ENCODE assay signal across 28 cellular contexts in genomic region chr17:60065136-60065535, GRCh38. TPM values are rescaled to one million over a fixed set of nuclear protein-coding genes. Genes with fewer than 3 reads are reported as not detected.
DNase-seq lines count a peak whose midpoint lies in the region; ATAC-seq, FAIRE-seq and TF ChIP-seq lines count a peak whose summit lies in the region.
"Had no signal": no experiment of that assay in that cellular context is flagged by ENCODE, and none has a peak within 500 bp of the region (broad histone marks: within the 10 kb centered on the region; RNA-seq: fewer than 3 reads in every experiment).

No MANE protein-coding gene starts in this region.

- DNase-seq in ELR (ENCODE audit: low read depth) (peak; percentile 95), LHCN-M2 (ENCODE audit: low read depth) (peak; percentile 26), GM12878 (ENCODE audit: low read depth, low spot score) (no peak), fibroblast of villous mesenchyme (ENCODE audit: low read depth) (peak; percentile 45), GM12892 (ENCODE audit: insufficient read length) (no peak), GM19240 (ENCODE audit: insufficient read length, low spot score) (no peak), brain microvascular endothelial cell (no peak)
- DNase-seq: ACHN; activated CD4-positive, alpha-beta memory T cell treated with anti-CD3 and anti-CD28 coated beads, Interleukin-2, amount 10 ng/mL, durations not matched to agents 7 days and 5 days; activated CD4-positive, alpha-beta T cell treated with anti-CD3 and anti-CD28 coated beads for 1 hour; activated CD8-positive, alpha-beta memory T cell treated with anti-CD3 and anti-CD28 coated beads, Interleukin-2, amount 50 U/mL, for 4 hours; activated naive CD4-positive, alpha-beta T cell; activated naive CD8-positive, alpha-beta T cell treated with anti-CD3 and anti-CD28 coated beads, Interleukin-2, amount 50 U/mL, for 24 hours; CD4-positive, alpha-beta memory T cell; heart left ventricle; naive thymus-derived CD4-positive, alpha-beta T cell; NCI-H1105 treated with DMSO at 0.1 percent for 48 hours; NCI-H187 treated with DMSO at 0.1 percent for 48 hours; NCI-H526 treated with DMSO at 0.1 percent for 48 hours; PC-9; right cardiac atrium; SHP77 treated with DMSO at 0.1 percent for 48 hours; stimulated activated CD8-positive, alpha-beta memory T cell treated with anti-CD3 and anti-CD28 coated beads, Interleukin-4, amount 100 ng/mL, for 48 hours; stimulated activated naive CD8-positive, alpha-beta T cell treated with anti-CD3 and anti-CD28 coated beads, Interleukin-15, amount 100 ng/mL, for 72 hours had no signal

- no peak overlapping the region for H3K9ac ChIP-seq in GM12878 (ENCODE audit: control insufficient read depth, insufficient read depth, low read length)

- no peak for ATAC-seq in GM12878
- ATAC-seq: activated naive CD8-positive, alpha-beta T cell treated with anti-CD3 and anti-CD28 coated beads, Interleukin-2, amount 50 U/mL, for 24 hours; heart left ventricle; K562; naive thymus-derived CD4-positive, alpha-beta T cell; right cardiac atrium; stimulated activated naive CD8-positive, alpha-beta T cell treated with anti-CD3 and anti-CD28 coated beads, Interleukin-15, amount 100 ng/mL, for 72 hours had no signal

- H3K4me1 ChIP-seq in GM12878 (ENCODE audit: control insufficient read depth, insufficient read depth, low read length) = no peaks in the 10 kb centered on the region
- H3K4me1 ChIP-seq: heart left ventricle had no signal

- no peak overlapping the region for H2AFZ ChIP-seq in GM12878 (ENCODE audit: control insufficient read depth, low read depth, low read length)
- H2AFZ ChIP-seq: PC-9 had no signal

- no peak for TF ChIP-seq RAD21 in GM12878 (IDR thresholded peaks at IDR 0.05; ENCODE audit: insufficient read depth, low read depth, low read length)

- in situ Hi-C loops in GM12878 (cut with MboI) (no loop called here), brain microvascular endothelial cell (cut with HindIII; ENCODE audit: low pct_ligation_motif_present, low sequenced_read_pairs) (loop anchor here (25.0 kb wide), 1 partner anchor 128 kb away; no protein-coding TSS in a partner anchor)

- no peak for TF ChIP-seq POLR2A in GM12878 (IDR thresholded peaks at IDR 0.05; ENCODE audit: low read depth, low read length)
- TF ChIP-seq POLR2A in GM12892 (IDR thresholded peaks at IDR 0.05; ENCODE audit: low read depth, low read length) = no peak

- no TSS peak for BruUV-seq in GM12878 (replicated peaks; lab: Mats Ljungman, UMichigan)

- no peak for TF ChIP-seq EP300 in GM12878 (IDR thresholded peaks at IDR 0.05; ENCODE audit: borderline replicate concordance in 1 of 2, control insufficient read depth in 1 of 2, low read depth in 2 of 2, low read length in 2 of 2)

- TF ChIP-seq CTCF in GM12878 (IDR thresholded peaks at IDR 0.05 in 2 of 3, conservative IDR thresholded peaks at IDR 0.05 in 1 of 3; ENCODE audit: control insufficient read depth in 2 of 3, extremely low read depth in 1 of 3, insufficient read depth in 1 of 3, low read depth in 3 of 3, low read length in 3 of 3) = no peak
- no peak for TF ChIP-seq CTCF in fibroblast of villous mesenchyme (IDR thresholded peaks at IDR 0.05; ENCODE audit: insufficient read depth, low read depth, low read length)
- TF ChIP-seq CTCF in brain microvascular endothelial cell (IDR thresholded peaks at IDR 0.05; ENCODE audit: low read depth, low read length, missing control alignments) = no peak

- H3K79me2 ChIP-seq in GM12878 (ENCODE audit: control insufficient read depth, insufficient read depth, low read length) = no peaks in the 10 kb centered on the region

- no peak overlapping the region for H3K27ac ChIP-seq in GM12878 (ENCODE audit: control insufficient read depth, insufficient read depth)
- H3K27ac ChIP-seq in brain microvascular endothelial cell = no peak overlapping the region
- H3K27ac ChIP-seq: heart left ventricle, neutrophil, PC-9, thoracic aorta had no signal

- H3K9me3 ChIP-seq in GM12878 (replicated peaks; ENCODE audit: control insufficient read depth, insufficient read depth, low read length) = no peaks in the 10 kb centered on the region
- H3K9me3 ChIP-seq: heart left ventricle, neutrophil, thoracic aorta had no signal

- H3K4me3 ChIP-seq in GM12878 (no peak overlapping the region), fibroblast of villous mesenchyme (ENCODE audit: low read depth, low read length) (no peak overlapping the region), brain microvascular endothelial cell (ENCODE audit: low read depth, low read length) (no peak overlapping the region)
- H3K4me3 ChIP-seq: heart left ventricle, K562, PC-9, thoracic aorta had no signal

- no peak overlapping the region for H3K4me2 ChIP-seq in GM12878 (ENCODE audit: control insufficient read depth, insufficient read depth)
- H3K4me2 ChIP-seq: PC-9 had no signal

- 70% methylated on average over 2 of the region's 2 CpGs for whole genome bisulfite sequencing in GM12878 (ENCODE audit: insufficient coverage, insufficient replicate concordance, low lambda C conversion rate, missing lambda C conversion rate)

- SMC1A ChIA-PET in GM12878 (lab: Charles Lee; ENCODE audit: uncharacterized antibody, unreplicated experiment) = interaction anchor here (1.1 to 1.7 kb wide), 2 partner anchors 8 to 10 kb away, joined by 4 to 6 read pairs; no protein-coding TSS in a partner anchor

- H3K36me3 ChIP-seq in GM12878 (ENCODE audit: control insufficient read depth in 2 of 2, insufficient read depth in 2 of 2, low read length in 1 of 2) = peaks cover 0 to 29% of the 10 kb centered on the region in 2 experiments; a peak in 3 of 4 replicates
- peaks cover 19% of the 10 kb centered on the region for H3K36me3 ChIP-seq in brain microvascular endothelial cell (replicated peaks)

- intact Hi-C loops in GM12878 (cut with micrococcal nuclease; ENCODE audit: unreplicated experiment) = no loop called here

- POLR2A ChIA-PET in GM12878 (lab: Charles Lee) = no interaction called here

- FAIRE-seq in GM12878 (lab: Jason Lieb, UNC) (no peak), GM12892 (lab: Jason Lieb, UNC) (no peak)
- FAIRE-seq: GM12891 had no signal

- H3K27me3 ChIP-seq in GM12878 (replicated peaks in 1 of 2; ENCODE audit: control insufficient read depth in 2 of 2, insufficient read depth in 2 of 2, low read length in 1 of 2) (no peaks in the 10 kb centered on the region), brain microvascular endothelial cell (replicated peaks) (no peaks in the 10 kb centered on the region)
- H3K27me3 ChIP-seq: heart left ventricle, neutrophil had no signal

- RAD21 ChIA-PET in GM12878 (lab: Charles Lee; ENCODE audit: unreplicated experiment) = no interaction called here

- H4K20me1 ChIP-seq in GM12878 (ENCODE audit: control insufficient read depth, insufficient read depth) = no peaks in the 10 kb centered on the region

- CTCF ChIA-PET in GM12878 (lab: Yijun Ruan, JAX) = interaction anchor here (1.3 to 1.5 kb wide), 2 partner anchors 8 to 13 kb away, joined by 4 to 6 read pairs; no protein-coding TSS in a partner anchor

TF ChIP-seq in GM12878, 131 proteins besides CTCF, POLR2A, EP300 and RAD21:
- TF ChIP-seq, protein P1, sequence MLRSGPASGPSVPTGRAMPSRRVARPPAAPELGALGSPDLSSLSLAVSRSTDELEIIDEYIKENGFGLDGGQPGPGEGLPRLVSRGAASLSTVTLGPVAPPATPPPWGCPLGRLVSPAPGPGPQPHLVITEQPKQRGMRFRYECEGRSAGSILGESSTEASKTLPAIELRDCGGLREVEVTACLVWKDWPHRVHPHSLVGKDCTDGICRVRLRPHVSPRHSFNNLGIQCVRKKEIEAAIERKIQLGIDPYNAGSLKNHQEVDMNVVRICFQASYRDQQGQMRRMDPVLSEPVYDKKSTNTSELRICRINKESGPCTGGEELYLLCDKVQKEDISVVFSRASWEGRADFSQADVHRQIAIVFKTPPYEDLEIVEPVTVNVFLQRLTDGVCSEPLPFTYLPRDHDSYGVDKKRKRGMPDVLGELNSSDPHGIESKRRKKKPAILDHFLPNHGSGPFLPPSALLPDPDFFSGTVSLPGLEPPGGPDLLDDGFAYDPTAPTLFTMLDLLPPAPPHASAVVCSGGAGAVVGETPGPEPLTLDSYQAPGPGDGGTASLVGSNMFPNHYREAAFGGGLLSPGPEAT (IDR thresholded peaks at IDR 0.05; ENCODE audit: low read depth) = no peak
- TF ChIP-seq IRF4 (IDR thresholded peaks at IDR 0.05; ENCODE audit: low read depth, low read length) (no peak), HDAC2 (IDR thresholded peaks at IDR 0.05) (no peak), HDAC6 (IDR thresholded peaks at IDR 0.05; ENCODE audit: unreplicated experiment) (no peak), JUND (IDR thresholded peaks at IDR 0.05; ENCODE audit: low read depth, low read length) (no peak), NFXL1 (IDR thresholded peaks at IDR 0.05; ENCODE audit: borderline replicate concordance) (peak; percentile 11; the same call in 1 of the 2 replicates)

RNA-seq across cellular contexts. Expression of gene HEATR6, which starts 13.6 kb away (rescaled TPM):
- total RNA-seq in LHCN-M2 (2014; rRNA removed) = 20.6 and 23.2 TPM in 2 replicates
- polyA plus RNA-seq in LHCN-M2 (2012) = 8.5 TPM
- 32.4 and 37.5 TPM in 2 replicates for total RNA-seq in GM12878 (2013; cell fraction: nucleolus; rRNA removed)
- total RNA-seq in GM12878 (2014; rRNA removed) = 11.7 and 12.3 TPM in 2 replicates
- 9.4 and 9.9 TPM in 2 replicates for total RNA-seq in GM12878 (2014; rRNA removed; fragmentation: Illumina TruSeq; extraction: Trizol)
- 12.9 and 15.1 TPM in 2 replicates for total RNA-seq in GM12878 (2021)
- polyA plus RNA-seq in GM12878 (2011; ENCODE audit: low read depth) = 6.0 TPM
- polyA plus RNA-seq in GM12878 (2011; rRNA removed) = 10.5 and 13.4 TPM in 2 replicates
- polyA plus RNA-seq in GM12878 (2011; cell fraction: cytosol; rRNA removed) = 22.6 and 26.4 TPM in 2 replicates
- 37.9 and 45.4 TPM in 2 replicates for polyA plus RNA-seq in GM12878 (2011; cell fraction: nucleus; rRNA removed)
- 7.3 and 8.0 TPM in 2 replicates for polyA plus RNA-seq in GM12878 (2012)
- 12.8 and 17.2 TPM in 2 replicates for polyA plus RNA-seq in GM12878 (2014; fragmentation: Illumina TruSeq; extraction: Trizol)
- polyA plus RNA-seq in GM12878 (2014; fragmentation: Nextera tagmentation; extraction: Ambion mirVana) = 1 to 10 TPM; 3.4 to 5.2 TPM
- polyA plus RNA-seq in GM12878 (2014; rRNA removed) = 7.7 and 11.6 TPM in 2 replicates
- polyA plus RNA-seq in GM12878 (2016; fragmentation: Nextera tagmentation; extraction: Ambion mirVana) = 10 to 100 TPM in 1 of 2 experiments, 1 to 10 TPM in 1; 8.4 to 10.9 TPM
- polyA minus RNA-seq in GM12878 (2011; rRNA and poly(A)+ RNA removed) = 28.5 and 34.1 TPM in 2 replicates
- 7.8 and 10.5 TPM in 2 replicates for polyA minus RNA-seq in GM12878 (2011; cell fraction: cytosol; rRNA and poly(A)+ RNA removed)
- polyA minus RNA-seq in GM12878 (2011; cell fraction: nucleus; rRNA and poly(A)+ RNA removed) = 24.2 and 40.6 TPM in 2 replicates
- 26.7 and 27.6 TPM in 2 replicates for total RNA-seq in fibroblast of villous mesenchyme
- 7.3 TPM for polyA plus RNA-seq in GM12892 (2012; ENCODE audit: missing spikeins)

Comparison
In these comparisons a context has a peak if more than half of its experiments do, and no peak if none do; other contexts are left out.
1. DNase-seq: peak in ELR (single experiment), LHCN-M2 (single experiment) and fibroblast of villous mesenchyme (single experiment); none in GM12878 (single experiment), GM12892 (single experiment), GM19240 (single experiment) and brain microvascular endothelial cell (single experiment).